ENCODE assay signal across 8 cellular contexts in genomic region chr1:224435318-224435763, GRCh38. TPM values are rescaled to one million over a fixed set of nuclear protein-coding genes. Genes with fewer than 3 reads are reported as not detected.
A peak's percentile ranks its signal among the peaks of the same experiment; 100 is the strongest.
DNase-seq lines count a peak whose midpoint lies in the region; ATAC-seq and TF ChIP-seq lines count a peak whose summit lies in the region.

No MANE protein-coding gene starts in this region.

- H3K27me3 ChIP-seq in KMS-11 (ENCODE audit: insufficient read depth, low read depth) (no peaks in the 10 kb centered on the region), heart right ventricle (no peaks in the 10 kb centered on the region)

- H4K20me1 ChIP-seq in KMS-11 (ENCODE audit: insufficient read depth) = peaks cover 2% of the 10 kb centered on the region; the same call in 1 of the 2 replicates

- H3K4me1 ChIP-seq in ES-I3 (ENCODE audit: insufficient read depth, low read length) (peaks cover 14% of the 10 kb centered on the region), KMS-11 (ENCODE audit: low read depth, poor library complexity, severe bottlenecking) (peaks cover 44% of the 10 kb centered on the region), heart right ventricle (peaks cover 11 to 46% (median 37%) of the 10 kb centered on the region in 9 donors)

- peak overlapping the region; percentile 98 for H3K27ac Mint-ChIP-seq in activated naive CD8-positive, alpha-beta T cell
- H3K27ac Mint-ChIP-seq in progenitor cell of endocrine pancreas = peak overlapping the region; percentile 95

- no peak for TF ChIP-seq CTCF in KMS-11 (conservative IDR thresholded peaks at IDR 0.05; ENCODE audit: low read depth, low read length)
- no peak for TF ChIP-seq CTCF in heart right ventricle (IDR thresholded peaks at IDR 0.05)
- TF ChIP-seq CTCF in progenitor cell of endocrine pancreas (IDR thresholded peaks at IDR 0.05; ENCODE audit: unreplicated experiment) = no peak

- DNase-seq in heart right ventricle = no peak
- no peak for DNase-seq in progenitor cell of endocrine pancreas (ENCODE audit: low spot score, unreplicated experiment)
- no peak for DNase-seq in NCI-H2081 treated with DMSO at 0.1 percent for 48 hours (lab: John Stamatoyannopoulos, UW)
- no peak for DNase-seq in NCI-H2107 treated with DMSO at 0.1 percent for 48 hours (lab: John Stamatoyannopoulos, UW; ENCODE audit: unreplicated experiment)

- intact Hi-C loops in heart right ventricle (cut with DNase I) = loop anchor here in 2 of 10 donors (1.0 to 10.0 kb wide), 2 partner anchors 21 to 251 kb away; partner anchors contain the start of gene DEGS1 (in 1 of the 2)

- H3K4me1 Mint-ChIP-seq in activated naive CD8-positive, alpha-beta T cell (ENCODE audit: low read depth) = peaks cover 61% of the 10 kb centered on the region
- H3K4me1 Mint-ChIP-seq in progenitor cell of endocrine pancreas (ENCODE audit: low read depth) = peaks cover 43% of the 10 kb centered on the region

- peak overlapping the region; percentile 96 for H3K4me3 Mint-ChIP-seq in activated naive CD8-positive, alpha-beta T cell
- peak overlapping the region; percentile 94 for H3K4me3 Mint-ChIP-seq in progenitor cell of endocrine pancreas (ENCODE audit: low read depth)

- no peaks in the 10 kb centered on the region for H3K27me3 Mint-ChIP-seq in activated naive CD8-positive, alpha-beta T cell
- no peaks in the 10 kb centered on the region for H3K27me3 Mint-ChIP-seq in progenitor cell of endocrine pancreas

- ATAC-seq in GM21576 (IDR thresholded peaks at IDR 0.05; ENCODE audit: unreplicated experiment) (peak; percentile 13), heart right ventricle (peak; percentile 8 to 43 (median 21))

- peaks cover 13% of the 10 kb centered on the region for H3K36me3 Mint-ChIP-seq in activated naive CD8-positive, alpha-beta T cell
- H3K36me3 Mint-ChIP-seq in progenitor cell of endocrine pancreas (ENCODE audit: insufficient read depth) = peaks cover 6% of the 10 kb centered on the region

- no peaks in the 10 kb centered on the region for H3K9me3 Mint-ChIP-seq in activated naive CD8-positive, alpha-beta T cell (ENCODE audit: low read depth)
- no peaks in the 10 kb centered on the region for H3K9me3 Mint-ChIP-seq in progenitor cell of endocrine pancreas (ENCODE audit: low read depth)

- H3K4me3 ChIP-seq in KMS-11 (IDR thresholded peaks at IDR 0.05; ENCODE audit: insufficient read depth, low read depth, low read length) (peak overlapping the region; percentile 87), heart right ventricle (peak overlapping the region; percentile 57 to 97 (median 88))

- H3K79me2 ChIP-seq in KMS-11 (ENCODE audit: insufficient read depth, low read depth) = peaks cover 61% of the 10 kb centered on the region

- H3K9ac ChIP-seq in ES-I3 (ENCODE audit: low read depth, low read length) = peak overlapping the region; percentile 95
- H3K9ac ChIP-seq in KMS-11 = peak overlapping the region; percentile 92

- peak overlapping the region; percentile 74 for H3K27ac ChIP-seq in KMS-11
- H3K27ac ChIP-seq in heart right ventricle = peak overlapping the region; percentile 92 to 98 (median 97)

- no peaks in the 10 kb centered on the region for H3K9me3 ChIP-seq in ES-I3 (ENCODE audit: control insufficient read depth, insufficient read depth, low read length)
- no peaks in the 10 kb centered on the region for H3K9me3 ChIP-seq in heart right ventricle

- H3K36me3 ChIP-seq in ES-I3 (ENCODE audit: insufficient read depth, low read length) = peaks cover 5% of the 10 kb centered on the region; the same call in 1 of the 2 replicates
- H3K36me3 ChIP-seq in KMS-11 (ENCODE audit: insufficient read depth) = 0 out of 2 replicates have a peak, but pooled peaks cover 3% of the 10 kb centered on the region
- peaks cover 0 to 26% (median 0%) of the 10 kb centered on the region in 9 donors for H3K36me3 ChIP-seq in heart right ventricle

- 2 to 5% methylated on average over 4 of the region's 4 CpGs for WGBS in heart right ventricle, 2 donors

- peak overlapping the region; percentile 72 for H3K4me2 ChIP-seq in KMS-11

- peak overlapping the region; percentile 82 for H2AFZ ChIP-seq in KMS-11 (ENCODE audit: low read depth)

RNA-seq across cellular contexts. Expression of gene WDR26, which starts 0.7 kb away (rescaled TPM):
- 10 to 100 TPM; 58.9 to 81.3 (median 71.8) TPM for total RNA-seq in heart right ventricle
- polyA plus RNA-seq in heart right ventricle = 10 to 100 TPM; 15.8 to 22.5 TPM
- 83.9 and 84.9 TPM in 2 replicates for total RNA-seq in progenitor cell of endocrine pancreas
